8 cellular contexts compared by ENCODE assay signal in genomic region chr4:6673660-6674499, GRCh38. TPM values are rescaled to one million over a fixed set of nuclear protein-coding genes. Genes with fewer than 3 reads are reported as not detected.
A peak's percentile ranks its signal among the peaks of the same experiment; 100 is the strongest.
DNase-seq lines count a peak whose midpoint lies in the region; ATAC-seq and TF ChIP-seq lines count a peak whose summit lies in the region.

No MANE protein-coding gene starts in this region.

- in situ Hi-C loops in Panc1 (cut with HindIII; ENCODE audit: low pct_unique_long_range_greater_than_20kb, low sequenced_read_pairs): no loop called here

- no peaks in the 10 kb centered on the region for H3K9me3 ChIP-seq in Panc1 (ENCODE audit: control insufficient read depth, insufficient read depth, low read depth, low read length)

- peak overlapping the region; percentile 62 to 68 for H3K4me3 ChIP-seq in Panc1 (ENCODE audit: low read depth in 2 of 2, low read length in 2 of 2)

- H3K4me1 Mint-ChIP-seq in IgD-negative memory B cell: peaks cover 30 to 34% (median 33%) of the 10 kb centered on the region in 3 donors
- H3K4me1 Mint-ChIP-seq in naive thymus-derived CD8-positive, alpha-beta T cell: peaks cover 37 to 58% (median 53%) of the 10 kb centered on the region in 4 donors
- H3K4me1 Mint-ChIP-seq in stimulated activated naive B cell treated with anti-CD40 and anti-IgM and Interleukin-4, amounts not matched to agents 10 μg/mL and 1 μg/mL and 100 μg/mL, for 72 hours: peaks cover 35 to 49% of the 10 kb centered on the region in 2 donors

- peak overlapping the region; percentile 93 to 100 (median 97) for H3K4me3 Mint-ChIP-seq in IgD-negative memory B cell
- peak overlapping the region; percentile 78 to 100 (median 96) for H3K4me3 Mint-ChIP-seq in naive thymus-derived CD8-positive, alpha-beta T cell
- peak overlapping the region; percentile 91 to 93 for H3K4me3 Mint-ChIP-seq in stimulated activated naive B cell treated with anti-CD40 and anti-IgM and Interleukin-4, amounts not matched to agents 10 μg/mL and 1 μg/mL and 100 μg/mL, for 72 hours

- DNase-seq in DMS153 treated with DMSO at 0.1 percent for 48 hours (lab: John Stamatoyannopoulos, UW; ENCODE audit: unreplicated experiment): peak; percentile 44
- peak; percentile 77 for DNase-seq in Panc1 (ENCODE audit: low read depth, low spot score)
- DNase-seq in activated T-helper 1 cell treated with anti-CD3 and anti-CD28 coated beads, Interleukin-2, amount 50 U/mL, for 16 hours (ENCODE audit: low read depth in 1 of 2, low spot score in 1 of 2): peak; percentile 86 to 89
- DNase-seq in fibroblast of peridontal ligament (ENCODE audit: extremely low read depth): peak; percentile 90
- DNase-seq in naive thymus-derived CD8-positive, alpha-beta T cell: peak; percentile 92 to 97 (median 94)
- DNase-seq in stimulated activated naive B cell treated with anti-CD40 and anti-IgM and Interleukin-4, amounts not matched to agents 10 μg/mL and 1 μg/mL and 100 μg/mL, for 72 hours: peak; percentile 92

- ATAC-seq in GM21529 (IDR thresholded peaks at IDR 0.05; ENCODE audit: unreplicated experiment) (peak; percentile 72), Panc1 (peak; percentile 91)
- peak; percentile 83 to 86 for ATAC-seq in naive thymus-derived CD8-positive, alpha-beta T cell
- ATAC-seq in stimulated activated naive B cell treated with anti-CD40 and anti-IgM and Interleukin-4, amounts not matched to agents 10 μg/mL and 1 μg/mL and 100 μg/mL, for 72 hours (replicated peaks): peak; percentile 87 to 91

- CTCF ChIA-PET in Panc1 (lab: Charles Lee): interaction anchor here (1.1 kb wide), 1 partner anchor 16 kb away, joined by 5 read pairs; no protein-coding TSS in a partner anchor

- peak overlapping the region; percentile 97 for H3K27ac Mint-ChIP-seq in IgD-negative memory B cell
- H3K27ac Mint-ChIP-seq in naive thymus-derived CD8-positive, alpha-beta T cell: peak overlapping the region; percentile 96 to 99 (median 99)
- H3K27ac Mint-ChIP-seq in stimulated activated naive B cell treated with anti-CD40 and anti-IgM and Interleukin-4, amounts not matched to agents 10 μg/mL and 1 μg/mL and 100 μg/mL, for 72 hours: peak overlapping the region; percentile 99

- no TSS peak for BruUV-seq in Panc1 (replicated peaks; lab: Mats Ljungman, UMichigan)

- H3K27me3 Mint-ChIP-seq in IgD-negative memory B cell: peaks cover 5% of the 10 kb centered on the region
- peaks cover 0 to 6% (median 0%) of the 10 kb centered on the region in 5 donors for H3K27me3 Mint-ChIP-seq in naive thymus-derived CD8-positive, alpha-beta T cell
- no peaks in the 10 kb centered on the region for H3K27me3 Mint-ChIP-seq in stimulated activated naive B cell treated with anti-CD40 and anti-IgM and Interleukin-4, amounts not matched to agents 10 μg/mL and 1 μg/mL and 100 μg/mL, for 72 hours

- peaks cover 6% of the 10 kb centered on the region for H3K36me3 Mint-ChIP-seq in IgD-negative memory B cell
- H3K36me3 Mint-ChIP-seq in naive thymus-derived CD8-positive, alpha-beta T cell: peaks cover 7 to 48% (median 17%) of the 10 kb centered on the region in 3 donors
- H3K36me3 Mint-ChIP-seq in stimulated activated naive B cell treated with anti-CD40 and anti-IgM and Interleukin-4, amounts not matched to agents 10 μg/mL and 1 μg/mL and 100 μg/mL, for 72 hours: peaks cover 36 to 55% of the 10 kb centered on the region in 2 donors

- peaks cover 2% of the 10 kb centered on the region for H3K36me3 ChIP-seq in Panc1 (ENCODE audit: control insufficient read depth, insufficient read depth, low read length)

- peaks cover 12% of the 10 kb centered on the region for H3K4me1 ChIP-seq in Panc1 (ENCODE audit: control insufficient read depth, insufficient read depth, low read length)

- no peak for TF ChIP-seq CTCF in Panc1 (IDR thresholded peaks at IDR 0.05)

- H3K27ac ChIP-seq in Panc1 (ENCODE audit: low read length): peak overlapping the region; percentile 89

- POLR2A ChIA-PET in Panc1 (lab: Charles Lee): interaction anchor here (0.6 kb wide), 1 partner anchor 285 kb away, joined by 3 read pairs; no protein-coding TSS in a partner anchor
- POLR2A ChIA-PET in naive thymus-derived CD8-positive, alpha-beta T cell (lab: Charles Lee): interaction anchor here (0.6 to 15.2 kb wide), 27 partner anchors 9 to 397 kb away, joined by 3 to 521 read pairs (median 10); partner anchors contain the start of genes BLOC1S4, GRPEL1, KIAA0232 and MAN2B2

- intact Hi-C loops in Panc1 (cut with micrococcal nuclease; ENCODE audit: unreplicated experiment): no loop called here

- no peaks in the 10 kb centered on the region for H3K9me3 Mint-ChIP-seq in IgD-negative memory B cell
- H3K9me3 Mint-ChIP-seq in naive thymus-derived CD8-positive, alpha-beta T cell: peaks cover 0 to 2% (median 0%) of the 10 kb centered on the region in 9 donors
- H3K9me3 Mint-ChIP-seq in stimulated activated naive B cell treated with anti-CD40 and anti-IgM and Interleukin-4, amounts not matched to agents 10 μg/mL and 1 μg/mL and 100 μg/mL, for 72 hours: no peaks in the 10 kb centered on the region

- H3K27me3 ChIP-seq in Panc1 (ENCODE audit: control insufficient read depth, insufficient read depth, low read length): no peaks in the 10 kb centered on the region

RNA-seq across cellular contexts. Expression of gene S100P, which starts 19.8 kb away (rescaled TPM):
- polyA plus RNA-seq in IgD-negative memory B cell: not detected
- 2.3 TPM for total RNA-seq in Panc1 (2021; ENCODE audit: unreplicated experiment)
- polyA plus RNA-seq in Panc1 (2012; ENCODE audit: insufficient read length): 0.88 TPM
- 1 to 10 TPM in 1 of 2 experiments, under 1 TPM in 1; 0.39 to 3.0 TPM for total RNA-seq in naive thymus-derived CD8-positive, alpha-beta T cell
- polyA plus RNA-seq in naive thymus-derived CD8-positive, alpha-beta T cell: 1 to 10 TPM in 1 of 3 donors, not detected in 2; 3.2 TPM

RNA-seq across cellular contexts. Expression of gene MRFAP1, which starts 33.4 kb away (rescaled TPM):
- 130 TPM for polyA plus RNA-seq in IgD-negative memory B cell
- total RNA-seq in Panc1 (2021; ENCODE audit: unreplicated experiment): 212 TPM
- polyA plus RNA-seq in Panc1 (2012; ENCODE audit: insufficient read length): 386 TPM
- total RNA-seq in naive thymus-derived CD8-positive, alpha-beta T cell: 100 to 1,000 TPM; 148 to 153 TPM
- 100 to 1,000 TPM; 141 to 186 (median 155) TPM for polyA plus RNA-seq in naive thymus-derived CD8-positive, alpha-beta T cell

RNA-seq across cellular contexts. Expression of gene MRFAP1L1, which starts 35.8 kb away (rescaled TPM):
- 69.2 TPM for polyA plus RNA-seq in IgD-negative memory B cell
- 29.5 TPM for total RNA-seq in Panc1 (2021; ENCODE audit: unreplicated experiment)
- polyA plus RNA-seq in Panc1 (2012; ENCODE audit: insufficient read length): 25.8 TPM
- 100 to 1,000 TPM; 123 to 127 TPM for total RNA-seq in naive thymus-derived CD8-positive, alpha-beta T cell
- 100 to 1,000 TPM; 102 to 124 (median 105) TPM for polyA plus RNA-seq in naive thymus-derived CD8-positive, alpha-beta T cell

RNA-seq across cellular contexts. Expression of gene BLOC1S4, which starts 42.1 kb away (rescaled TPM):
- polyA plus RNA-seq in IgD-negative memory B cell: 55.9 TPM
- 10.7 TPM for total RNA-seq in Panc1 (2021; ENCODE audit: unreplicated experiment)
- polyA plus RNA-seq in Panc1 (2012; ENCODE audit: insufficient read length): 15.2 TPM
- total RNA-seq in naive thymus-derived CD8-positive, alpha-beta T cell: 10 to 100 TPM; 38.7 to 40.0 TPM
- polyA plus RNA-seq in naive thymus-derived CD8-positive, alpha-beta T cell: 10 to 100 TPM; 65.8 to 81.6 (median 75.4) TPM

Comparison
In these comparisons a context has a peak if more than half of its experiments do, and no peak if none do; other contexts are left out.
1. Peak in every context shown above with its lines: DNase-seq, ATAC-seq, H3K4me3 ChIP-seq and H3K27ac ChIP-seq.
2. DNase-seq: peak in every context shown above with its lines; median percentile 94 in naive thymus-derived CD8-positive, alpha-beta T cell; 92 in stimulated activated naive B cell treated with anti-CD40 and anti-IgM and Interleukin-4, amounts not matched to agents 10 μg/mL and 1 μg/mL and 100 μg/mL, for 72 hours; 90 in fibroblast of peridontal ligament; 88 in activated T-helper 1 cell treated with anti-CD3 and anti-CD28 coated beads, Interleukin-2, amount 50 U/mL, for 16 hours; 77 in Panc1; 44 in DMS153 treated with DMSO at 0.1 percent for 48 hours.